In the genomic region with DNA sequence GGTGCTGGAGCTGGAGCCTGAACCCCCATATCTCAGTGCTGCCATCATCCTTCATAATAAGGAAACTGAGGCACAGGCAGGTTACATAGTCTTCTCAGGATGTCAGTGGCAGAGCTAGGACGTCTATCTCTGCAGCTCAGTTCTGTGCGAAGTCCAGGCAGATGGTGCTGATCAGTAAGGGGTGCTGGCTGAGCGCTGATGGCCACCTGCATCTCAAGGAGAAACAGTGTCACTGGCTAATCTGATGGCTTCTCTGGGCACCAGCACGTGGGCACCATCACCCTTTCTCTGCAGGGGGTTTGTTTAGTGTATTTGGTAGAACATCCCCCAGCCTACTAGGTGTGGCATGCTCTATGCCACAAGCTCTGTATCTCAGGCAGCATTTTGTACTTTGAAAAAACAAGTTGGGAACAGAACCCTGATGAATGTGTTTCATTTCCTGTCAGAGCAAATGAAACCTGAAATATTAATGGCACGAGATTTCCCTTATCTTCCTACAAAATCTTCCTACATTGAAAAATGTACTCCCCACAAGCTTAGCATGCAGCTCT, we compare ENCODE assay signal across 27 cellular contexts. TPM values are rescaled to one million over a fixed set of nuclear protein-coding genes. Genes with fewer than 3 reads are reported as not detected.
A peak's percentile ranks its signal among the peaks of the same experiment; 100 is the strongest.
DNase-seq lines count a peak whose midpoint lies in the region; ATAC-seq and TF ChIP-seq lines count a peak whose summit lies in the region.
"Had no signal": no experiment of that assay in that cellular context is flagged by ENCODE, and none has a peak within 500 bp of the region (broad histone marks: within the 10 kb centered on the region; RNA-seq: fewer than 3 reads in every experiment).

No MANE protein-coding gene starts in this region.

- no peak for ATAC-seq in GM19463 (IDR thresholded peaks at IDR 0.05; ENCODE audit: unreplicated experiment)
- no peak for ATAC-seq in GM18505 (IDR thresholded peaks at IDR 0.05; ENCODE audit: unreplicated experiment)
- ATAC-seq: activated CD4-positive, CD25-positive, alpha-beta regulatory T cell treated with anti-CD3 and anti-CD28 coated beads, Interleukin-2, amount 50 U/mL, for 24 hours; activated T-helper 17 cell treated with anti-CD3 and anti-CD28 coated beads, Interleukin-2, amount 50 U/mL, for 72 hours; left cardiac atrium; right cardiac atrium had no signal

- H3K4me3 ChIP-seq in OCI-LY3 (ENCODE audit: low read length) (peak overlapping the region; percentile 12; the same call in 1 of the 2 replicates), endodermal cell (ENCODE audit: low read length) (no peak overlapping the region), neural progenitor cell (no peak overlapping the region)
- H3K4me3 ChIP-seq: cardiac muscle cell, ovary, suprapubic skin, uterus had no signal

- H4K20me1 ChIP-seq in OCI-LY3 (ENCODE audit: insufficient read depth, low read length) = no peaks in the 10 kb centered on the region
- H4K20me1 ChIP-seq in neural progenitor cell (ENCODE audit: low read depth) = peaks cover 47% of the 10 kb centered on the region

- peak overlapping the region; percentile 44 for H3K4me2 ChIP-seq in OCI-LY3 (ENCODE audit: low read length)
- H3K4me2 ChIP-seq in neural progenitor cell = no peak overlapping the region
- H3K4me2 ChIP-seq: SK-N-SH had no signal

- peak; percentile 54 for DNase-seq in activated effector memory CD4-positive, alpha-beta T cell treated with anti-CD3 and anti-CD28 coated beads, Interleukin-2, amount 50 U/mL, for 16 hours
- no peak for DNase-seq in activated effector memory CD4-positive, alpha-beta T cell treated with Interleukin-2 at 50 U/mL for 16 hours
- DNase-seq in endodermal cell = peak; percentile 24
- no peak for DNase-seq in neural progenitor cell (ENCODE audit: low spot score)
- DNase-seq: DMS 273 treated with DMSO at 0.1 percent for 48 hours, left cardiac atrium, mesenchymal stem cell, NCI-H1436, NCI-H2171 treated with DMSO at 0.1 percent for 48 hours, NCI-H526, ovary, right cardiac atrium, SK-N-SH, T1000, uterus had no signal

- WGBS in endodermal cell (ENCODE audit: insufficient coverage in 1 of 2, insufficient read length in 1 of 2), 2 experiments = 85 to 98% methylated on average over 4 to 5 of the region's 5 CpGs

- H3K4me1 ChIP-seq in OCI-LY3 (ENCODE audit: low read length) (peaks cover 68% of the 10 kb centered on the region), endodermal cell (ENCODE audit: control insufficient read depth, insufficient read depth, low read length) (no peaks in the 10 kb centered on the region), neural progenitor cell (peaks cover 6% of the 10 kb centered on the region)
- H3K4me1 ChIP-seq: suprapubic skin, uterus had no signal

- H3K4me3 Mint-ChIP-seq in endodermal cell (no peak overlapping the region), neural progenitor cell (no peak overlapping the region)
- H3K4me3 Mint-ChIP-seq in stimulated activated naive CD8-positive, alpha-beta T cell treated with anti-CD3 and anti-CD28 coated beads, Interleukin-15, Interleukin-2, amounts not matched to agents 100 ng/mL and 50 ng/mL, for 24 hours = peak overlapping the region; percentile 15
- H3K4me3 Mint-ChIP-seq: dendritic cell treated with granulocyte-macrophage colony-stimulating factor and Interleukin-4, amounts not matched to agents 40 ng/mL and 50 ng/mL, for 4 days had no signal

- H3K36me3 Mint-ChIP-seq in endodermal cell (ENCODE audit: low read depth) (peaks cover 19% of the 10 kb centered on the region), neural progenitor cell (peaks cover 20% of the 10 kb centered on the region)
- peaks cover 14% of the 10 kb centered on the region for H3K36me3 Mint-ChIP-seq in stimulated activated naive CD8-positive, alpha-beta T cell treated with anti-CD3 and anti-CD28 coated beads, Interleukin-15, Interleukin-2, amounts not matched to agents 100 ng/mL and 50 ng/mL, for 24 hours (ENCODE audit: low read depth)

- no peak for TF ChIP-seq CTCF in OCI-LY3 (IDR thresholded peaks at IDR 0.05; ENCODE audit: low read depth, low read length)
- no peak for TF ChIP-seq CTCF in endodermal cell (conservative IDR thresholded peaks at IDR 0.05)
- no peak for TF ChIP-seq CTCF in neural progenitor cell (IDR thresholded peaks at IDR 0.05)

- H3K9ac ChIP-seq in OCI-LY3 (ENCODE audit: low read length) = peak overlapping the region; percentile 3; the same call in 1 of the 2 replicates
- no peak overlapping the region for H3K9ac ChIP-seq in endodermal cell (ENCODE audit: extremely low read depth, low read length, poor library complexity, severe bottlenecking)
- no peak overlapping the region for H3K9ac ChIP-seq in neural progenitor cell
- H3K9ac ChIP-seq: SK-N-SH had no signal

- no peak overlapping the region for H3K27ac Mint-ChIP-seq in endodermal cell
- H3K27ac Mint-ChIP-seq in stimulated activated naive CD8-positive, alpha-beta T cell treated with anti-CD3 and anti-CD28 coated beads, Interleukin-15, Interleukin-2, amounts not matched to agents 100 ng/mL and 50 ng/mL, for 24 hours = peak overlapping the region; percentile 59
- no peak overlapping the region for H3K27ac Mint-ChIP-seq in neural progenitor cell
- H3K27ac Mint-ChIP-seq: activated T-helper 17 cell treated with anti-CD3 and anti-CD28 coated beads, Interleukin-2, amount 50 U/mL, for 72 hours; dendritic cell treated with granulocyte-macrophage colony-stimulating factor and Interleukin-4, amounts not matched to agents 40 ng/mL and 50 ng/mL, for 4 days had no signal

- no peaks in the 10 kb centered on the region for H3K9me3 Mint-ChIP-seq in endodermal cell
- H3K9me3 Mint-ChIP-seq in stimulated activated naive CD8-positive, alpha-beta T cell treated with anti-CD3 and anti-CD28 coated beads, Interleukin-15, Interleukin-2, amounts not matched to agents 100 ng/mL and 50 ng/mL, for 24 hours = no peaks in the 10 kb centered on the region
- no peaks in the 10 kb centered on the region for H3K9me3 Mint-ChIP-seq in neural progenitor cell
- H3K9me3 Mint-ChIP-seq: activated T-helper 17 cell treated with anti-CD3 and anti-CD28 coated beads, Interleukin-2, amount 50 U/mL, for 72 hours; dendritic cell treated with granulocyte-macrophage colony-stimulating factor and Interleukin-4, amounts not matched to agents 40 ng/mL and 50 ng/mL, for 4 days had no signal

- H3F3A ChIP-seq in neural progenitor cell (ENCODE audit: low read depth) = peaks cover 11% of the 10 kb centered on the region

- no peak for TF ChIP-seq POLR2A in GM18505 (IDR thresholded peaks at IDR 0.05; ENCODE audit: borderline replicate concordance, extremely low read depth, insufficient read depth, insufficient read length)

- H3K9me3 ChIP-seq in OCI-LY3 (ENCODE audit: insufficient read depth, low read length) = no peaks in the 10 kb centered on the region
- no peaks in the 10 kb centered on the region for H3K9me3 ChIP-seq in endodermal cell (ENCODE audit: control insufficient read depth, low read length)
- no peaks in the 10 kb centered on the region for H3K9me3 ChIP-seq in neural progenitor cell (ENCODE audit: low read depth)
- H3K9me3 ChIP-seq: ovary, SK-N-SH, suprapubic skin, uterus had no signal

- H2AFZ ChIP-seq in OCI-LY3 (ENCODE audit: low read depth, low read length) = peak overlapping the region; percentile 41; the same call in 1 of the 2 replicates
- no peak overlapping the region for H2AFZ ChIP-seq in neural progenitor cell (replicated peaks)

- H3K36me3 ChIP-seq in OCI-LY3 (replicated peaks; ENCODE audit: low read depth, low read length) = no peaks in the 10 kb centered on the region
- no peaks in the 10 kb centered on the region for H3K36me3 ChIP-seq in endodermal cell (ENCODE audit: control insufficient read depth, insufficient read depth, low read length)
- no peaks in the 10 kb centered on the region for H3K36me3 ChIP-seq in neural progenitor cell
- H3K36me3 ChIP-seq: cardiac muscle cell, ovary, suprapubic skin, uterus had no signal

- no peaks in the 10 kb centered on the region for H3K27me3 ChIP-seq in OCI-LY3 (ENCODE audit: low read depth, low read length)
- no peaks in the 10 kb centered on the region for H3K27me3 ChIP-seq in endodermal cell (ENCODE audit: control insufficient read depth, insufficient read depth, low read length, poor library complexity, severe bottlenecking)
- H3K27me3 ChIP-seq in neural progenitor cell = no peaks in the 10 kb centered on the region
- H3K27me3 ChIP-seq: cardiac muscle cell, ovary, suprapubic skin, uterus had no signal

- peaks cover 6% of the 10 kb centered on the region for H3K4me1 Mint-ChIP-seq in endodermal cell
- peaks cover 68% of the 10 kb centered on the region for H3K4me1 Mint-ChIP-seq in stimulated activated naive CD8-positive, alpha-beta T cell treated with anti-CD3 and anti-CD28 coated beads, Interleukin-15, Interleukin-2, amounts not matched to agents 100 ng/mL and 50 ng/mL, for 24 hours (ENCODE audit: low read depth)
- peaks cover 17% of the 10 kb centered on the region for H3K4me1 Mint-ChIP-seq in neural progenitor cell

- H3K79me2 ChIP-seq in OCI-LY3 (ENCODE audit: low read length) (no peaks in the 10 kb centered on the region), neural progenitor cell (ENCODE audit: low read depth) (peaks cover 20% of the 10 kb centered on the region)

- no peaks in the 10 kb centered on the region for H3K27me3 Mint-ChIP-seq in endodermal cell (ENCODE audit: insufficient read depth)
- H3K27me3 Mint-ChIP-seq in stimulated activated naive CD8-positive, alpha-beta T cell treated with anti-CD3 and anti-CD28 coated beads, Interleukin-15, Interleukin-2, amounts not matched to agents 100 ng/mL and 50 ng/mL, for 24 hours = no peaks in the 10 kb centered on the region
- H3K27me3 Mint-ChIP-seq in neural progenitor cell (ENCODE audit: insufficient read depth, low read depth) = peaks cover 3% of the 10 kb centered on the region
- H3K27me3 Mint-ChIP-seq: activated T-helper 17 cell treated with anti-CD3 and anti-CD28 coated beads, Interleukin-2, amount 50 U/mL, for 72 hours had no signal

- H3K27ac ChIP-seq in OCI-LY3 (ENCODE audit: low read length) (0 out of 2 replicates have a peak overlapping the region, but pooled peaks have one; percentile 16), endodermal cell (ENCODE audit: low read depth, low read length) (no peak overlapping the region), neural progenitor cell (no peak overlapping the region)
- H3K27ac ChIP-seq: cardiac muscle cell, HL-60, ovary, RWPE1, suprapubic skin, uterus had no signal

RNA-seq across cellular contexts. Expression of gene APBA2, which starts 35.1 kb away (rescaled TPM):
- total RNA-seq in endodermal cell (10 to 100 TPM; 27.1 to 27.3 TPM), neural progenitor cell (ENCODE audit: low replicate concordance) (35.8 and 70.4 TPM in 2 replicates)
- 45.7 TPM for polyA plus RNA-seq in endodermal cell (2013, experiment 1 of 2)
- polyA plus RNA-seq in endodermal cell (2013, experiment 2 of 2) = 40.9 TPM
- total RNA-seq: myocyte had no signal

Comparison
In these comparisons a context has a peak if more than half of its experiments do, and no peak if none do; other contexts are left out.
1. DNase-seq: peak in activated effector memory CD4-positive, alpha-beta T cell treated with anti-CD3 and anti-CD28 coated beads, Interleukin-2, amount 50 U/mL, for 16 hours (single experiment) and endodermal cell (single experiment); none in activated effector memory CD4-positive, alpha-beta T cell treated with Interleukin-2 at 50 U/mL for 16 hours (single experiment) and neural progenitor cell (single experiment).